In the genomic region with DNA sequence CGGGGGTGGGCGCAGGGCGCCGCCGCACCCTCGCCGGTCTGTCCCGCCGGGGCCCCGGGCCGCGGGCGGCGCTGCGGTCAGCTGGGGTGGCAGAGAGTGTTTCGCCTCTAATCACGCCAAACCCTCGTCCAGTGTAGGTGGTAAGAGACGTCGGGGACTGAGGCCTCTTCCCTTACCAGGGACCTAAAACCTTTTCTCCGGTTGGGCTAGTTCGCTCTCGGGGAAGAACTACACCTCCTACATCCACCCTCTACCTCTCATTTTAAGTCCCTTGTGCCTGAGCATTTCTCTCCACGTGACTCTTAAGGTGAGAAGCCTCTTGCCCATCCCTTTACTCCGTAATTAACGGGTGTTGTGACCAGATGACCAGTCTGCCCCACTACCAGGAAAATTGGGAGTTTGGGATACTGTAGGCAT, we compare ENCODE assay signal across 8 cellular contexts. TPM values are rescaled to one million over a fixed set of nuclear protein-coding genes. Genes with fewer than 3 reads are reported as not detected.
DNase-seq lines count a peak whose midpoint lies in the region; ATAC-seq and TF ChIP-seq lines count a peak whose summit lies in the region.

No MANE protein-coding gene starts in this region.

- intact Hi-C loops in activated CD4-positive, alpha-beta memory T cell treated with anti-CD3 and anti-CD28 coated beads for 36 hours (cut with micrococcal nuclease) = no loop called here
- intact Hi-C loops in left ventricle myocardium inferior (cut with micrococcal nuclease) = no loop called here

- H3K36me3 ChIP-seq in left ventricle myocardium inferior = no peaks in the 10 kb centered on the region

- ATAC-seq in GM19463 (IDR thresholded peaks at IDR 0.05; ENCODE audit: unreplicated experiment) (peak; percentile 25), HG03520 (IDR thresholded peaks at IDR 0.05; ENCODE audit: unreplicated experiment) (peak; percentile 24), GM19328 (IDR thresholded peaks at IDR 0.05; ENCODE audit: unreplicated experiment) (no peak)

- no peaks in the 10 kb centered on the region for H3K9me3 ChIP-seq in left ventricle myocardium inferior (replicated peaks)

- H3K27ac Mint-ChIP-seq in activated CD4-positive, alpha-beta memory T cell treated with anti-CD3 and anti-CD28 coated beads for 36 hours = peak overlapping the region; percentile 82

- TF ChIP-seq CTCF in left ventricle myocardium inferior (IDR thresholded peaks at IDR 0.05; ENCODE audit: borderline replicate concordance) (no peak), retinal pigment epithelial cell (conservative IDR thresholded peaks at IDR 0.05; ENCODE audit: low read depth, low read length) (no peak)

- H3K27ac ChIP-seq in left ventricle myocardium inferior (replicated peaks) = peak overlapping the region; percentile 95

- H3K4me1 Mint-ChIP-seq in activated CD4-positive, alpha-beta memory T cell treated with anti-CD3 and anti-CD28 coated beads for 36 hours (ENCODE audit: low read depth) = peaks cover 40% of the 10 kb centered on the region

- H3K4me3 Mint-ChIP-seq in activated CD4-positive, alpha-beta memory T cell treated with anti-CD3 and anti-CD28 coated beads for 36 hours = peak overlapping the region; percentile 82

- DNase-seq in ELF-1 (ENCODE audit: low read depth, low spot score) = peak; percentile 39
- no peak for DNase-seq in activated CD4-positive, alpha-beta memory T cell treated with anti-CD3 and anti-CD28 coated beads for 36 hours
- no peak for DNase-seq in left ventricle myocardium inferior
- DNase-seq in retinal pigment epithelial cell (ENCODE audit: low read depth) = no peak
- no peak for DNase-seq in cerebellar nuclear complex (lab: John Stamatoyannopoulos, UW)

- peaks cover 40% of the 10 kb centered on the region for H3K4me1 ChIP-seq in left ventricle myocardium inferior

- H3K36me3 Mint-ChIP-seq in activated CD4-positive, alpha-beta memory T cell treated with anti-CD3 and anti-CD28 coated beads for 36 hours = no peaks in the 10 kb centered on the region

- H3K9me3 Mint-ChIP-seq in activated CD4-positive, alpha-beta memory T cell treated with anti-CD3 and anti-CD28 coated beads for 36 hours = no peaks in the 10 kb centered on the region

- no peaks in the 10 kb centered on the region for H3K27me3 Mint-ChIP-seq in activated CD4-positive, alpha-beta memory T cell treated with anti-CD3 and anti-CD28 coated beads for 36 hours

- POLR2A ChIA-PET in activated CD4-positive, alpha-beta memory T cell treated with anti-CD3 and anti-CD28 coated beads for 36 hours (lab: Charles Lee) = interaction anchor here (1.4 kb wide), 1 partner anchor 133 kb away, joined by 3 read pairs; a partner anchor contains a TSS

- H3K27me3 ChIP-seq in left ventricle myocardium inferior (ENCODE audit: low read depth) = no peaks in the 10 kb centered on the region

- CTCF ChIA-PET in activated CD4-positive, alpha-beta memory T cell treated with anti-CD3 and anti-CD28 coated beads for 36 hours (lab: Charles Lee) = no interaction called here

- H3K4me3 ChIP-seq in left ventricle myocardium inferior (peak overlapping the region; percentile 78), retinal pigment epithelial cell (ENCODE audit: low read length) (peak overlapping the region; percentile 62)

RNA-seq across cellular contexts. Expression of a gene that starts 0.5 kb away (rescaled TPM):
- total RNA-seq in activated CD4-positive, alpha-beta memory T cell treated with anti-CD3 and anti-CD28 coated beads for 36 hours = 10 to 100 TPM; 13.0 to 13.5 TPM
- 10.8 TPM for total RNA-seq in left ventricle myocardium inferior

RNA-seq across cellular contexts. Expression of a gene that starts 12.2 kb away (rescaled TPM):
- total RNA-seq in activated CD4-positive, alpha-beta memory T cell treated with anti-CD3 and anti-CD28 coated beads for 36 hours = not detected
- not detected for total RNA-seq in left ventricle myocardium inferior
